ENCODE assay signal across 8 cellular contexts in the genomic region with DNA sequence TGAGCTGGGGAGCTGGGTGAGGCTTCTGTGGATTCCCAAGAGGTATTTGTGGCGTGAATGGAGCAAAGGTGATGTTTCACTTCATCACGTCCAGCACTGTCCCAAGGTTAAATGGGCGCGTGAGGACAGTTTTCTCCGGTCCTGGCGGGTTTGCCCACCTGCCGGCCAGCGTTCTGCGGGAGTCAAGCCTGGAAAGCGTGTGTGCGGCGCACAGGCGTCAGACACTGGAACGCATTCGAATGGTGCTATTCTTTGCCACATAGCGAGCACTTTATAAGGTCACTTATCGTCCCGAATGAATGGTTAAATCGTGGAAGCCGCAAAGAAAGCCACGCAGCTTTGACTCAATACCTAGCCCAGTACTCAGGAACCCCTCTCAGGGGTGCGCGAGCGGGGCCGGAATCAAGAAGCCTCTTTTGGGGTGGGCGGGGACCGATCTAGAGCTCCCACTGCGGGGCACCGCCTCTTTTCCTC. TPM values are rescaled to one million over a fixed set of nuclear protein-coding genes. Genes with fewer than 3 reads are reported as not detected.
DNase-seq lines count a peak whose midpoint lies in the region; ATAC-seq and TF ChIP-seq lines count a peak whose summit lies in the region.

No MANE protein-coding gene starts in this region.

- CTCF ChIA-PET in AG04449 (lab: Yijun Ruan, JAX): interaction anchor here (0.6 to 14.4 kb wide), 20 partner anchors 10 to 316 kb away, joined by 3 to 247 read pairs (median 4); no protein-coding TSS in a partner anchor

- TF ChIP-seq POLR2A in breast epithelium (IDR thresholded peaks at IDR 0.05): no peak

- no peak overlapping the region for H3K9ac ChIP-seq in muscle layer of colon (ENCODE audit: low read length)

- TF ChIP-seq CTCF in AG04449 (IDR thresholded peaks at IDR 0.05; ENCODE audit: insufficient read depth, low read length, missing control alignments) (no peak), breast epithelium (IDR thresholded peaks at IDR 0.05) (peak in 1 of 3 donors; percentile 18)

- DNase-seq in AG04449 (ENCODE audit: low read depth, low spot score) (no peak), breast epithelium (ENCODE audit: low spot score in 2 of 2) (no peak), T1000 (lab: John Stamatoyannopoulos, UW) (no peak), medulla oblongata (ENCODE audit: extremely low spot score) (no peak), NCI-H2171 (lab: John Stamatoyannopoulos, UW) (no peak)

- intact Hi-C loops in breast epithelium (cut with DNase I; ENCODE audit: low total_unique reads): no loop called here

- peaks cover 0 to 3% of the 10 kb centered on the region in 2 donors for H3K4me1 ChIP-seq in breast epithelium
- peaks cover 25% of the 10 kb centered on the region for H3K4me1 ChIP-seq in muscle layer of colon (ENCODE audit: insufficient read depth, low read length)

- H3K36me3 ChIP-seq in breast epithelium: no peaks in the 10 kb centered on the region
- peaks cover 18% of the 10 kb centered on the region for H3K36me3 ChIP-seq in muscle layer of colon (ENCODE audit: insufficient read depth, low read length)

- H3K27me3 ChIP-seq in breast epithelium (no peaks in the 10 kb centered on the region), muscle layer of colon (ENCODE audit: control insufficient read depth in 1 of 2, insufficient read depth in 2 of 2, low read length in 2 of 2) (no peaks in the 10 kb centered on the region)

- H3K27ac ChIP-seq in breast epithelium (peak overlapping the region in 1 of 2 donors; percentile 89), muscle layer of colon (ENCODE audit: low read depth, low read length) (no peak overlapping the region)

- ATAC-seq in HG02973 (IDR thresholded peaks at IDR 0.05; ENCODE audit: unreplicated experiment): peak; percentile 2
- no peak for ATAC-seq in GM18867 (IDR thresholded peaks at IDR 0.05; ENCODE audit: unreplicated experiment)

- peak overlapping the region; percentile 88 for H3K4me3 ChIP-seq in AG04449 (ENCODE audit: low read depth, low read length)
- peak overlapping the region; percentile 98 to 99 (median 99) for H3K4me3 ChIP-seq in breast epithelium
- H3K4me3 ChIP-seq in muscle layer of colon (ENCODE audit: low read depth in 1 of 2, low read length in 2 of 2): peak overlapping the region; percentile 86 to 98

- H3K9me3 ChIP-seq in breast epithelium: no peaks in the 10 kb centered on the region
- H3K9me3 ChIP-seq in muscle layer of colon (ENCODE audit: low read length): no peaks in the 10 kb centered on the region

- POLR2A ChIA-PET in AG04449 (lab: Yijun Ruan, JAX): interaction anchor here (0.6 to 1.1 kb wide), 2 partner anchors 22 to 45 kb away, joined by 3 to 4 read pairs; no protein-coding TSS in a partner anchor

RNA-seq across cellular contexts. Expression of a gene that starts 0.4 kb away (rescaled TPM):
- total RNA-seq in breast epithelium: 10 to 100 TPM; 49.2 to 61.9 (median 56.6) TPM

RNA-seq across cellular contexts. Expression of a gene that starts 42.9 kb away (rescaled TPM):
- under 1 TPM; 0.66 to 0.88 (median 0.80) TPM for total RNA-seq in breast epithelium
